In genomic region chr10:126166797-126167196, GRCh38 we compare ENCODE assay signal across 17 cellular contexts.
"Had no signal": no experiment of that assay in that cellular context is flagged by ENCODE, and none has a peak within 500 bp of the region (broad histone marks: within the 10 kb centered on the region; RNA-seq: fewer than 3 reads in every experiment).

No MANE protein-coding gene starts in this region.

- ATAC-seq: foreskin keratinocyte, left lung, right lobe of liver had no signal

- H3K27me3 Mint-ChIP-seq: activated CD4-positive, alpha-beta memory T cell treated with anti-CD3 and anti-CD28 coated beads, Interleukin-2, amount 10 ng/mL, durations not matched to agents 7 days and 5 days; central memory CD8-positive, alpha-beta T cell had no signal

- H3K36me3 ChIP-seq: left lung, neural progenitor cell, right lobe of liver, transverse colon had no signal

- H3K4me3 Mint-ChIP-seq: activated CD4-positive, alpha-beta memory T cell treated with anti-CD3 and anti-CD28 coated beads, Interleukin-2, amount 10 ng/mL, durations not matched to agents 7 days and 5 days; activated naive CD8-positive, alpha-beta T cell treated with anti-CD3 and anti-CD28 coated beads for 36 hours; activated T-cell treated with anti-CD3 and anti-CD28 coated beads, Interleukin-2, amount 50 U/mL, for 4 hours; central memory CD8-positive, alpha-beta T cell; naive B cell; neural progenitor cell had no signal

- H3K9me3 ChIP-seq: left lung, right lobe of liver, transverse colon had no signal

- H3K27me3 ChIP-seq: foreskin keratinocyte, hepatocyte, left lung, neural progenitor cell, right lobe of liver, transverse colon had no signal

- H3K36me3 Mint-ChIP-seq: activated naive CD8-positive, alpha-beta T cell treated with anti-CD3 and anti-CD28 coated beads for 36 hours; naive B cell; neural progenitor cell had no signal

- H3K9me3 Mint-ChIP-seq: activated T-cell treated with anti-CD3 and anti-CD28 coated beads, Interleukin-2, amount 50 U/mL, for 4 hours; central memory CD8-positive, alpha-beta T cell had no signal

- H3K4me3 ChIP-seq: hepatocyte, left lung, lung, neural progenitor cell, right lobe of liver, SK-N-MC, skin epidermis, transverse colon had no signal

- H3K4me1 Mint-ChIP-seq: activated CD4-positive, alpha-beta memory T cell treated with anti-CD3 and anti-CD28 coated beads, Interleukin-2, amount 10 ng/mL, durations not matched to agents 7 days and 5 days; activated naive CD8-positive, alpha-beta T cell treated with anti-CD3 and anti-CD28 coated beads for 36 hours; central memory CD8-positive, alpha-beta T cell; naive B cell had no signal

- DNase-seq: activated CD4-positive, alpha-beta memory T cell treated with anti-CD3 and anti-CD28 coated beads, Interleukin-2, amount 10 ng/mL, durations not matched to agents 7 days and 5 days; activated naive CD8-positive, alpha-beta T cell treated with anti-CD3 and anti-CD28 coated beads for 36 hours; activated T-cell treated with anti-CD3 and anti-CD28 coated beads, Interleukin-2, amount 50 U/mL, for 4 hours; effector memory CD4-positive, alpha-beta T cell; foreskin keratinocyte; kidney glomerular epithelial cell; left lung; naive B cell; right lobe of liver; SW 1271; transverse colon had no signal

- H3K27ac Mint-ChIP-seq: activated CD4-positive, alpha-beta memory T cell treated with anti-CD3 and anti-CD28 coated beads, Interleukin-2, amount 10 ng/mL, durations not matched to agents 7 days and 5 days; activated naive CD8-positive, alpha-beta T cell treated with anti-CD3 and anti-CD28 coated beads for 36 hours; naive B cell; neural progenitor cell had no signal
